ENCODE assay signal across 8 cellular contexts in genomic region chr2:87456477-87457128, GRCh38.
DNase-seq lines count a peak whose midpoint lies in the region; ATAC-seq and TF ChIP-seq lines count a peak whose summit lies in the region.
"Not testable (repeated sequence)": the region's sequence is repeated elsewhere in the genome, so short reads cannot be mapped to it uniquely, and the experiment has no call there.

No MANE protein-coding gene starts in this region.

- not testable (repeated sequence) for H3K79me1 ChIP-seq in mesenchymal stem cell (replicated peaks; ENCODE audit: low read length, poor library complexity, severe bottlenecking)

- H3K4ac ChIP-seq in mesenchymal stem cell (ENCODE audit: low read depth in 1 of 2, low read length in 2 of 2), result not testable (repeated sequence)

- peak overlapping the region; percentile 83 for H3K9ac ChIP-seq in OCI-LY3 (ENCODE audit: low read length)
- peak overlapping the region; percentile 86 for H3K9ac ChIP-seq in mesenchymal stem cell (ENCODE audit: low read length)

- not testable (repeated sequence) for H4K8ac ChIP-seq in mesenchymal stem cell (ENCODE audit: low read length)

- not testable (repeated sequence) for H3K23ac ChIP-seq in mesenchymal stem cell (ENCODE audit: low read length in 2 of 2)

- H3K27me3 Mint-ChIP-seq in activated T-cell treated with anti-CD3 and anti-CD28 coated beads, Interleukin-2, amount 50 U/mL, for 4 hours (ENCODE audit: low read depth); stimulated activated naive CD8-positive, alpha-beta T cell treated with anti-CD3 and anti-CD28 coated beads, Interleukin-15, amount 100 ng/mL, for 72 hours: not testable (repeated sequence)

- not testable (repeated sequence) for H2AK5ac ChIP-seq in mesenchymal stem cell (ENCODE audit: low read length, severe bottlenecking)

- peaks cover 24% of the 10 kb centered on the region for H3K4me1 Mint-ChIP-seq in activated T-cell treated with anti-CD3 and anti-CD28 coated beads, Interleukin-2, amount 50 U/mL, for 4 hours (ENCODE audit: low read depth)
- H3K4me1 Mint-ChIP-seq in stimulated activated naive CD8-positive, alpha-beta T cell treated with anti-CD3 and anti-CD28 coated beads, Interleukin-15, amount 100 ng/mL, for 72 hours, result not testable (repeated sequence)

- H4K20me1 ChIP-seq in OCI-LY3 (ENCODE audit: insufficient read depth, low read length), result not testable (repeated sequence)

- not testable (repeated sequence) for H2BK120ac ChIP-seq in mesenchymal stem cell (ENCODE audit: low read depth, low read length)

- H2BK12ac ChIP-seq in mesenchymal stem cell (ENCODE audit: low read length in 2 of 2), result not testable (repeated sequence)

- peak overlapping the region; percentile 88 for H3K4me3 Mint-ChIP-seq in activated T-cell treated with anti-CD3 and anti-CD28 coated beads, Interleukin-2, amount 50 U/mL, for 4 hours
- H3K4me3 Mint-ChIP-seq in stimulated activated naive CD8-positive, alpha-beta T cell treated with anti-CD3 and anti-CD28 coated beads, Interleukin-15, amount 100 ng/mL, for 72 hours, result peak overlapping the region; percentile 60 to 75

- peaks cover 18% of the 10 kb centered on the region for H3K79me2 ChIP-seq in OCI-LY3 (ENCODE audit: low read length)

- 0% methylated on average over 5 of the region's 17 CpGs for WGBS in mesenchymal stem cell

- DNase-seq in activated T-cell treated with anti-CD3 and anti-CD28 coated beads, Interleukin-2, amount 50 U/mL, for 4 hours; epithelial cell of proximal tubule (ENCODE audit: low read depth); stimulated activated naive CD8-positive, alpha-beta T cell treated with anti-CD3 and anti-CD28 coated beads, Interleukin-15, amount 100 ng/mL, for 72 hours: not testable (repeated sequence)
- peak; percentile 39 for DNase-seq in mesenchymal stem cell

- not testable (repeated sequence) for H2BK5ac ChIP-seq in mesenchymal stem cell (ENCODE audit: low read depth, low read length, poor library complexity, severe bottlenecking)

- H3K9me3 ChIP-seq in OCI-LY3 (ENCODE audit: insufficient read depth, low read length); mesenchymal stem cell (ENCODE audit: control insufficient read depth, low read length): not testable (repeated sequence)

- H3K4me2 ChIP-seq in OCI-LY3 (ENCODE audit: low read length), result peak overlapping the region; percentile 83
- H3K4me2 ChIP-seq in mesenchymal stem cell (ENCODE audit: low read length, poor library complexity, severe bottlenecking), result peak overlapping the region; percentile 77

- H2BK15ac ChIP-seq in mesenchymal stem cell (ENCODE audit: low read depth, poor library complexity, severe bottlenecking), result not testable (repeated sequence)

- H3K36me3 ChIP-seq in OCI-LY3 (replicated peaks; ENCODE audit: low read depth, low read length); mesenchymal stem cell (ENCODE audit: control insufficient read depth in 1 of 2, insufficient read depth in 2 of 2, low read depth in 1 of 2, low read length in 2 of 2): not testable (repeated sequence)

- H3K4me1 ChIP-seq in OCI-LY3 (ENCODE audit: low read length), result peaks cover 15% of the 10 kb centered on the region; the same call in 1 of the 2 replicates
- not testable (repeated sequence) for H3K4me1 ChIP-seq in mesenchymal stem cell (ENCODE audit: control insufficient read depth, insufficient read depth, low read depth, low read length)

- H2AFZ ChIP-seq in OCI-LY3 (ENCODE audit: low read depth, low read length); mesenchymal stem cell (ENCODE audit: low read depth, low read length): not testable (repeated sequence)

- H3K27ac ChIP-seq in OCI-LY3 (ENCODE audit: low read length) (peak overlapping the region; percentile 89), mesenchymal stem cell (ENCODE audit: low read length, poor library complexity, severe bottlenecking) (peak overlapping the region; percentile 62)

- not testable (repeated sequence) for H3K18ac ChIP-seq in mesenchymal stem cell (ENCODE audit: low read depth in 1 of 2, low read length in 2 of 2)

- H3K27me3 ChIP-seq in OCI-LY3 (ENCODE audit: low read depth, low read length); mesenchymal stem cell (ENCODE audit: control insufficient read depth in 1 of 2, insufficient read depth in 1 of 2, low read length in 2 of 2): not testable (repeated sequence)

- not testable (repeated sequence) for H3K9me3 Mint-ChIP-seq in activated T-cell treated with anti-CD3 and anti-CD28 coated beads, Interleukin-2, amount 50 U/mL, for 4 hours; stimulated activated naive CD8-positive, alpha-beta T cell treated with anti-CD3 and anti-CD28 coated beads, Interleukin-15, amount 100 ng/mL, for 72 hours

- TF ChIP-seq CTCF in OCI-LY3 (IDR thresholded peaks at IDR 0.05; ENCODE audit: low read depth, low read length); epithelial cell of proximal tubule (conservative IDR thresholded peaks at IDR 0.05; ENCODE audit: low read depth, low read length): not testable (repeated sequence)

- H3K14ac ChIP-seq in mesenchymal stem cell (ENCODE audit: low read length in 2 of 2), result not testable (repeated sequence)

- H3K36me3 Mint-ChIP-seq in activated T-cell treated with anti-CD3 and anti-CD28 coated beads, Interleukin-2, amount 50 U/mL, for 4 hours (ENCODE audit: insufficient read depth), result peaks cover 13% of the 10 kb centered on the region

- H3K4me3 ChIP-seq in GM08714 (ENCODE audit: low read length) (peak overlapping the region; percentile 34; the same call in 1 of the 2 replicates), OCI-LY3 (ENCODE audit: low read length) (peak overlapping the region; percentile 76), epithelial cell of proximal tubule (ENCODE audit: low read depth, low read length) (peak overlapping the region; percentile 45), mesenchymal stem cell (ENCODE audit: insufficient read depth in 1 of 2, low read depth in 1 of 2, low read length in 2 of 2) (peak overlapping the region; percentile 48 to 77)

- H4K91ac ChIP-seq in mesenchymal stem cell (ENCODE audit: low read length), result peak overlapping the region; percentile 50

- ATAC-seq in GM21526 (IDR thresholded peaks at IDR 0.05; ENCODE audit: low FRiP score, unreplicated experiment) (peak; percentile 58), HG03103 (IDR thresholded peaks at IDR 0.05; ENCODE audit: low read depth, unreplicated experiment) (peak; percentile 70)
- peak; percentile 76 to 82 for ATAC-seq in activated T-cell treated with anti-CD3 and anti-CD28 coated beads, Interleukin-2, amount 50 U/mL, for 4 hours
- ATAC-seq in stimulated activated naive CD8-positive, alpha-beta T cell treated with anti-CD3 and anti-CD28 coated beads, Interleukin-15, amount 100 ng/mL, for 72 hours, result peak; percentile 78

- peak overlapping the region in 1 of 2 donors; percentile 63 for H3K27ac Mint-ChIP-seq in stimulated activated naive CD8-positive, alpha-beta T cell treated with anti-CD3 and anti-CD28 coated beads, Interleukin-15, amount 100 ng/mL, for 72 hours
